Comparison of ENCODE assay signal across 23 cellular contexts in genomic region chr17:49756323-49756722, GRCh38. TPM values are rescaled to one million over a fixed set of nuclear protein-coding genes. Genes with fewer than 3 reads are reported as not detected.
A peak's percentile ranks its signal among the peaks of the same experiment; 100 is the strongest.
DNase-seq lines count a peak whose midpoint lies in the region; ATAC-seq and TF ChIP-seq lines count a peak whose summit lies in the region.
"Had no signal": no experiment of that assay in that cellular context is flagged by ENCODE, and none has a peak within 500 bp of the region (broad histone marks: within the 10 kb centered on the region; RNA-seq: fewer than 3 reads in every experiment).

No MANE protein-coding gene starts in this region.

- ATAC-seq in natural killer cell treated with Interleukin-12 subunit alpha and Interleukin-12 subunit beta and Interleukin-15 and Interleukin-18, amount 100 ng/mL, for 72 hours: no peak
- no peak for ATAC-seq in omental fat pad (ENCODE audit: low FRiP score)
- ATAC-seq: esophagus mucosa had no signal

- peak overlapping the region; percentile 47 for H3K27ac Mint-ChIP-seq in activated CD4-positive, alpha-beta memory T cell treated with anti-CD3 and anti-CD28 coated beads for 36 hours
- H3K27ac Mint-ChIP-seq in activated CD4-positive, alpha-beta memory T cell treated with anti-CD3 and anti-CD28 coated beads, Interleukin-2, amount 10 ng/mL, durations not matched to agents 7 days and 5 days: no peak overlapping the region
- H3K27ac Mint-ChIP-seq in CD8-positive, alpha-beta memory T cell: peak overlapping the region in 7 of 8 donors; percentile 43 to 95 (median 87)
- peak overlapping the region; percentile 16 for H3K27ac Mint-ChIP-seq in activated naive CD8-positive, alpha-beta T cell treated with anti-CD3 and anti-CD28 coated beads for 36 hours
- H3K27ac Mint-ChIP-seq in natural killer cell treated with Interleukin-12 subunit alpha and Interleukin-12 subunit beta and Interleukin-15 and Interleukin-18, amount 100 ng/mL, for 72 hours: peak overlapping the region; percentile 54 to 91
- H3K27ac Mint-ChIP-seq in type B pancreatic cell: no peak overlapping the region

- TF ChIP-seq CTCF in type B pancreatic cell (conservative IDR thresholded peaks at IDR 0.05) (no peak), omental fat pad (IDR thresholded peaks at IDR 0.05) (no peak)

- no peaks in the 10 kb centered on the region for H3K27me3 ChIP-seq in CD8-positive, alpha-beta memory T cell (ENCODE audit: insufficient read depth, low read length, poor library complexity, severe bottlenecking)
- H3K27me3 ChIP-seq: ascending aorta, transverse colon had no signal

- no peaks in the 10 kb centered on the region for H3K9me3 Mint-ChIP-seq in activated CD4-positive, alpha-beta memory T cell treated with anti-CD3 and anti-CD28 coated beads for 36 hours
- H3K9me3 Mint-ChIP-seq in activated CD4-positive, alpha-beta memory T cell treated with anti-CD3 and anti-CD28 coated beads, Interleukin-2, amount 10 ng/mL, durations not matched to agents 7 days and 5 days: no peaks in the 10 kb centered on the region
- H3K9me3 Mint-ChIP-seq in CD8-positive, alpha-beta memory T cell: no peaks in the 10 kb centered on the region
- no peaks in the 10 kb centered on the region for H3K9me3 Mint-ChIP-seq in activated naive CD8-positive, alpha-beta T cell treated with anti-CD3 and anti-CD28 coated beads for 36 hours
- H3K9me3 Mint-ChIP-seq in natural killer cell treated with Interleukin-12 subunit alpha and Interleukin-12 subunit beta and Interleukin-15 and Interleukin-18, amount 100 ng/mL, for 72 hours: no peaks in the 10 kb centered on the region
- H3K9me3 Mint-ChIP-seq in type B pancreatic cell: no peaks in the 10 kb centered on the region

- no peaks in the 10 kb centered on the region for H3K36me3 ChIP-seq in CD8-positive, alpha-beta memory T cell (ENCODE audit: insufficient read depth, low read length)
- H3K36me3 ChIP-seq: ascending aorta, transverse colon had no signal

- no peak overlapping the region for H3K4me3 Mint-ChIP-seq in activated CD4-positive, alpha-beta memory T cell treated with anti-CD3 and anti-CD28 coated beads for 36 hours
- H3K4me3 Mint-ChIP-seq in activated CD4-positive, alpha-beta memory T cell treated with anti-CD3 and anti-CD28 coated beads, Interleukin-2, amount 10 ng/mL, durations not matched to agents 7 days and 5 days: no peak overlapping the region
- H3K4me3 Mint-ChIP-seq in CD8-positive, alpha-beta memory T cell: peak overlapping the region in 5 of 7 donors; percentile 2 to 74 (median 53)
- no peak overlapping the region for H3K4me3 Mint-ChIP-seq in activated naive CD8-positive, alpha-beta T cell treated with anti-CD3 and anti-CD28 coated beads for 36 hours
- peak overlapping the region; percentile 20 for H3K4me3 Mint-ChIP-seq in natural killer cell treated with Interleukin-12 subunit alpha and Interleukin-12 subunit beta and Interleukin-15 and Interleukin-18, amount 100 ng/mL, for 72 hours
- H3K4me3 Mint-ChIP-seq in type B pancreatic cell: no peak overlapping the region

- H3K9me3 ChIP-seq in CD8-positive, alpha-beta memory T cell (ENCODE audit: low read length): no peaks in the 10 kb centered on the region
- H3K9me3 ChIP-seq: ascending aorta, transverse colon had no signal

- peaks cover 77% of the 10 kb centered on the region for H3K4me1 Mint-ChIP-seq in activated CD4-positive, alpha-beta memory T cell treated with anti-CD3 and anti-CD28 coated beads for 36 hours (ENCODE audit: low read depth)
- peaks cover 76% of the 10 kb centered on the region for H3K4me1 Mint-ChIP-seq in activated CD4-positive, alpha-beta memory T cell treated with anti-CD3 and anti-CD28 coated beads, Interleukin-2, amount 10 ng/mL, durations not matched to agents 7 days and 5 days
- peaks cover 78 to 90% (median 85%) of the 10 kb centered on the region in 3 donors for H3K4me1 Mint-ChIP-seq in CD8-positive, alpha-beta memory T cell
- peaks cover 78% of the 10 kb centered on the region for H3K4me1 Mint-ChIP-seq in activated naive CD8-positive, alpha-beta T cell treated with anti-CD3 and anti-CD28 coated beads for 36 hours
- peaks cover 61 to 71% of the 10 kb centered on the region in 2 donors for H3K4me1 Mint-ChIP-seq in natural killer cell treated with Interleukin-12 subunit alpha and Interleukin-12 subunit beta and Interleukin-15 and Interleukin-18, amount 100 ng/mL, for 72 hours (ENCODE audit: low read depth in 2 of 2)
- peaks cover 13% of the 10 kb centered on the region for H3K4me1 Mint-ChIP-seq in type B pancreatic cell (ENCODE audit: unreplicated experiment)

- no peak overlapping the region for H3K27ac ChIP-seq in CD8-positive, alpha-beta memory T cell (ENCODE audit: low read depth, low read length)
- H3K27ac ChIP-seq: ascending aorta, transverse colon had no signal

- H3K27me3 Mint-ChIP-seq in activated CD4-positive, alpha-beta memory T cell treated with anti-CD3 and anti-CD28 coated beads for 36 hours: no peaks in the 10 kb centered on the region
- H3K27me3 Mint-ChIP-seq in activated CD4-positive, alpha-beta memory T cell treated with anti-CD3 and anti-CD28 coated beads, Interleukin-2, amount 10 ng/mL, durations not matched to agents 7 days and 5 days: no peaks in the 10 kb centered on the region
- no peaks in the 10 kb centered on the region for H3K27me3 Mint-ChIP-seq in CD8-positive, alpha-beta memory T cell
- H3K27me3 Mint-ChIP-seq in activated naive CD8-positive, alpha-beta T cell treated with anti-CD3 and anti-CD28 coated beads for 36 hours: no peaks in the 10 kb centered on the region
- no peaks in the 10 kb centered on the region for H3K27me3 Mint-ChIP-seq in natural killer cell treated with Interleukin-12 subunit alpha and Interleukin-12 subunit beta and Interleukin-15 and Interleukin-18, amount 100 ng/mL, for 72 hours
- no peaks in the 10 kb centered on the region for H3K27me3 Mint-ChIP-seq in type B pancreatic cell

- peaks cover 86% of the 10 kb centered on the region for H3K4me1 ChIP-seq in CD8-positive, alpha-beta memory T cell (ENCODE audit: insufficient read depth, low read length)
- H3K4me1 ChIP-seq: ascending aorta had no signal

- H3K36me3 Mint-ChIP-seq in activated CD4-positive, alpha-beta memory T cell treated with anti-CD3 and anti-CD28 coated beads for 36 hours: peaks cover 7% of the 10 kb centered on the region
- H3K36me3 Mint-ChIP-seq in activated CD4-positive, alpha-beta memory T cell treated with anti-CD3 and anti-CD28 coated beads, Interleukin-2, amount 10 ng/mL, durations not matched to agents 7 days and 5 days (ENCODE audit: low read depth): peaks cover 55% of the 10 kb centered on the region
- H3K36me3 Mint-ChIP-seq in CD8-positive, alpha-beta memory T cell: peaks cover 6 to 69% (median 6%) of the 10 kb centered on the region in 3 donors
- peaks cover 15% of the 10 kb centered on the region for H3K36me3 Mint-ChIP-seq in activated naive CD8-positive, alpha-beta T cell treated with anti-CD3 and anti-CD28 coated beads for 36 hours
- H3K36me3 Mint-ChIP-seq in natural killer cell treated with Interleukin-12 subunit alpha and Interleukin-12 subunit beta and Interleukin-15 and Interleukin-18, amount 100 ng/mL, for 72 hours: no peaks in the 10 kb centered on the region
- no peaks in the 10 kb centered on the region for H3K36me3 Mint-ChIP-seq in type B pancreatic cell

- DNase-seq in activated CD4-positive, alpha-beta memory T cell treated with anti-CD3 and anti-CD28 coated beads for 36 hours: no peak
- no peak for DNase-seq in activated CD4-positive, alpha-beta memory T cell treated with anti-CD3 and anti-CD28 coated beads, Interleukin-2, amount 10 ng/mL, durations not matched to agents 7 days and 5 days
- DNase-seq in CD8-positive, alpha-beta memory T cell: no peak
- no peak for DNase-seq in activated naive CD8-positive, alpha-beta T cell treated with anti-CD3 and anti-CD28 coated beads for 36 hours
- DNase-seq in natural killer cell treated with Interleukin-12 subunit alpha and Interleukin-12 subunit beta and Interleukin-15 and Interleukin-18, amount 100 ng/mL, for 72 hours (ENCODE audit: low spot score): no peak
- DNase-seq in activated gamma-delta T cell (lab: John Stamatoyannopoulos, UW) (no peak), type B pancreatic cell (ENCODE audit: extremely low spot score, unreplicated experiment) (no peak), omental fat pad (ENCODE audit: low spot score) (no peak)
- DNase-seq: activated CD4-positive, alpha-beta T cell treated with anti-CD3 and anti-CD28 coated beads for 4 hours; activated naive CD4-positive, alpha-beta T cell; AML-193; Calu3; effector CD4-positive, alpha-beta T cell; foreskin melanocyte; Kasumi-1; nucleus accumbens; stimulated activated CD4-positive, alpha-beta T cell treated with anti-CD3 and anti-CD28 coated beads, Interleukin-2, amount 100 ng/mL, for 48 hours; stimulated activated naive CD4-positive, alpha-beta T cell treated with Interleukin-2 at 50 U/mL for 16 hours; transverse colon had no signal

- POLR2A ChIA-PET in activated CD4-positive, alpha-beta memory T cell treated with anti-CD3 and anti-CD28 coated beads for 36 hours (lab: Charles Lee): interaction anchor here (1.2 to 1.9 kb wide), 2 partner anchors 23 to 32 kb away, joined by 3 to 6 read pairs; partner anchors contain the start of gene KAT7
- POLR2A ChIA-PET in activated CD4-positive, alpha-beta memory T cell treated with anti-CD3 and anti-CD28 coated beads, Interleukin-2, amount 10 ng/mL, durations not matched to agents 7 days and 5 days (lab: Charles Lee): interaction anchor here (0.7 to 11.0 kb wide), 4 partner anchors 9 to 27 kb away, joined by 3 to 196 read pairs (median 8); no protein-coding TSS in a partner anchor
- POLR2A ChIA-PET in CD8-positive, alpha-beta memory T cell (lab: Charles Lee): interaction anchor here (0.6 to 1.5 kb wide), 7 partner anchors 8 to 51 kb away, joined by 3 to 6 read pairs (median 4); no protein-coding TSS in a partner anchor

- intact Hi-C loops in activated CD4-positive, alpha-beta memory T cell treated with anti-CD3 and anti-CD28 coated beads for 36 hours (cut with micrococcal nuclease): no loop called here

- H3K4me3 ChIP-seq in CD8-positive, alpha-beta memory T cell (ENCODE audit: low read length): no peak overlapping the region
- H3K4me3 ChIP-seq: ascending aorta, lung, smooth muscle cell, transverse colon had no signal

- CTCF ChIA-PET in activated CD4-positive, alpha-beta memory T cell treated with anti-CD3 and anti-CD28 coated beads for 36 hours (lab: Charles Lee): interaction anchor here (1.2 to 2.3 kb wide), 4 partner anchors 7 to 200 kb away, joined by 3 to 9 read pairs (median 6); partner anchors contain the start of gene SLC35B1
- CTCF ChIA-PET in activated CD4-positive, alpha-beta memory T cell treated with anti-CD3 and anti-CD28 coated beads, Interleukin-2, amount 10 ng/mL, durations not matched to agents 7 days and 5 days (lab: Charles Lee): interaction anchor here (0.7 to 1.6 kb wide), 3 partner anchors 9 to 181 kb away, joined by 3 to 6 read pairs (median 4); no protein-coding TSS in a partner anchor
- CTCF ChIA-PET in CD8-positive, alpha-beta memory T cell (lab: Charles Lee): interaction anchor here (1.0 to 3.6 kb wide), 4 partner anchors 9 to 186 kb away, joined by 3 to 18 read pairs (median 8); partner anchors contain the start of gene SLC35B1

RNA-seq across cellular contexts. Expression of gene FAM117A, which starts 7.6 kb away (rescaled TPM):
- 10 to 100 TPM; 20.9 to 21.6 TPM for total RNA-seq in activated CD4-positive, alpha-beta memory T cell treated with anti-CD3 and anti-CD28 coated beads for 36 hours
- total RNA-seq in activated CD4-positive, alpha-beta memory T cell treated with anti-CD3 and anti-CD28 coated beads, Interleukin-2, amount 10 ng/mL, durations not matched to agents 7 days and 5 days: 10 to 100 TPM; 61.0 to 62.0 TPM
- total RNA-seq in CD8-positive, alpha-beta memory T cell: 10 to 100 TPM; 21.8 to 24.8 TPM
- 85.0 TPM for polyA plus RNA-seq in CD8-positive, alpha-beta memory T cell
- total RNA-seq in activated naive CD8-positive, alpha-beta T cell treated with anti-CD3 and anti-CD28 coated beads for 36 hours: 10 to 100 TPM; 16.2 to 16.4 TPM
- total RNA-seq in natural killer cell treated with Interleukin-12 subunit alpha and Interleukin-12 subunit beta and Interleukin-15 and Interleukin-18, amount 100 ng/mL, for 72 hours: 10 to 100 TPM; 22.4 to 36.4 TPM
- total RNA-seq in type B pancreatic cell (ENCODE audit: low replicate concordance) (8.4 and 13.0 TPM in 2 replicates), omental fat pad (10 to 100 TPM in 2 of 4 donors, 1 to 10 TPM in 2; 4.1 to 15.8 (median 10.7) TPM)

RNA-seq across cellular contexts. Expression of gene KAT7, which starts 32.2 kb away (rescaled TPM):
- 10 to 100 TPM; 60.5 to 65.8 TPM for total RNA-seq in activated CD4-positive, alpha-beta memory T cell treated with anti-CD3 and anti-CD28 coated beads for 36 hours
- total RNA-seq in activated CD4-positive, alpha-beta memory T cell treated with anti-CD3 and anti-CD28 coated beads, Interleukin-2, amount 10 ng/mL, durations not matched to agents 7 days and 5 days: 10 to 100 TPM; 79.8 to 80.2 TPM
- total RNA-seq in CD8-positive, alpha-beta memory T cell: 10 to 100 TPM; 66.1 to 75.8 TPM
- 58.1 TPM for polyA plus RNA-seq in CD8-positive, alpha-beta memory T cell
- 10 to 100 TPM; 65.9 to 67.2 TPM for total RNA-seq in activated naive CD8-positive, alpha-beta T cell treated with anti-CD3 and anti-CD28 coated beads for 36 hours
- 10 to 100 TPM; 75.8 to 98.5 TPM for total RNA-seq in natural killer cell treated with Interleukin-12 subunit alpha and Interleukin-12 subunit beta and Interleukin-15 and Interleukin-18, amount 100 ng/mL, for 72 hours
- total RNA-seq in type B pancreatic cell (ENCODE audit: low replicate concordance) (49.0 and 64.0 TPM in 2 replicates), omental fat pad (10 to 100 TPM; 19.9 to 32.6 (median 21.0) TPM)

RNA-seq across cellular contexts. Expression of gene SLC35B1, which starts 48.6 kb away (rescaled TPM):
- 10 to 100 TPM; 48.3 to 54.1 TPM for total RNA-seq in activated CD4-positive, alpha-beta memory T cell treated with anti-CD3 and anti-CD28 coated beads for 36 hours
- total RNA-seq in activated CD4-positive, alpha-beta memory T cell treated with anti-CD3 and anti-CD28 coated beads, Interleukin-2, amount 10 ng/mL, durations not matched to agents 7 days and 5 days: 10 to 100 TPM; 50.4 TPM
- total RNA-seq in CD8-positive, alpha-beta memory T cell: 10 to 100 TPM; 82.8 to 88.9 TPM
- polyA plus RNA-seq in CD8-positive, alpha-beta memory T cell: 34.6 TPM
- total RNA-seq in activated naive CD8-positive, alpha-beta T cell treated with anti-CD3 and anti-CD28 coated beads for 36 hours: 10 to 100 TPM; 58.6 to 63.8 TPM
- total RNA-seq in natural killer cell treated with Interleukin-12 subunit alpha and Interleukin-12 subunit beta and Interleukin-15 and Interleukin-18, amount 100 ng/mL, for 72 hours: 100 to 1,000 TPM in 1 of 2 donors, 10 to 100 TPM in 1; 90.9 to 115 TPM
- total RNA-seq in type B pancreatic cell (ENCODE audit: low replicate concordance) (65.2 and 71.7 TPM in 2 replicates), omental fat pad (10 to 100 TPM; 30.6 to 47.8 (median 43.3) TPM)

Comparison
In these comparisons a context has a peak if more than half of its experiments do, and no peak if none do; other contexts are left out.
1. H3K27ac Mint-ChIP-seq: peak in activated CD4-positive, alpha-beta memory T cell treated with anti-CD3 and anti-CD28 coated beads for 36 hours (single experiment), CD8-positive, alpha-beta memory T cell (7 of 8), activated naive CD8-positive, alpha-beta T cell treated with anti-CD3 and anti-CD28 coated beads for 36 hours (single experiment) and natural killer cell treated with Interleukin-12 subunit alpha and Interleukin-12 subunit beta and Interleukin-15 and Interleukin-18, amount 100 ng/mL, for 72 hours (2 of 2); none in activated CD4-positive, alpha-beta memory T cell treated with anti-CD3 and anti-CD28 coated beads, Interleukin-2, amount 10 ng/mL, durations not matched to agents 7 days and 5 days (single experiment) and type B pancreatic cell (single experiment).
2. H3K4me3 Mint-ChIP-seq: peak in CD8-positive, alpha-beta memory T cell (5 of 7) and natural killer cell treated with Interleukin-12 subunit alpha and Interleukin-12 subunit beta and Interleukin-15 and Interleukin-18, amount 100 ng/mL, for 72 hours (single experiment); none in activated CD4-positive, alpha-beta memory T cell treated with anti-CD3 and anti-CD28 coated beads for 36 hours (single experiment), activated CD4-positive, alpha-beta memory T cell treated with anti-CD3 and anti-CD28 coated beads, Interleukin-2, amount 10 ng/mL, durations not matched to agents 7 days and 5 days (single experiment), activated naive CD8-positive, alpha-beta T cell treated with anti-CD3 and anti-CD28 coated beads for 36 hours (single experiment) and type B pancreatic cell (single experiment).